In genomic region chr1:35268282-35269189, GRCh38 we compare ENCODE assay signal across 1 cellular context.
A peak's percentile ranks its signal among the peaks of the same experiment; 100 is the strongest.
TF ChIP-seq lines count a peak whose summit lies in the region.

Gene ZMYM4, plus strand, starts transcription at chr1:35268709. Its CDS starts 338 bp downstream, at chr1:35269047.

TF ChIP-seq in WTC11, 78 proteins besides CTCF, POLR2A, EP300 and RAD21 (continued from another document):
- TF ChIP-seq AFF4 (CRISPR knock-in tag; IDR thresholded peaks at IDR 0.05; ENCODE audit: borderline replicate concordance) (no peak), TCF7 (CRISPR knock-in tag; IDR thresholded peaks at IDR 0.05; ENCODE audit: low read depth) (no peak), ZBTB43 (CRISPR knock-in tag; IDR thresholded peaks at IDR 0.05) (no peak; the same call in 1 of the 2 replicates), MLX (CRISPR knock-in tag; IDR thresholded peaks at IDR 0.05) (no peak), HMGA2 (CRISPR knock-in tag; IDR thresholded peaks at IDR 0.05) (0 out of 2 replicates have a peak, but pooled peaks have one; percentile 16), NR1H2 (CRISPR knock-in tag; IDR thresholded peaks at IDR 0.05) (no peak), E2F4 (CRISPR knock-in tag; IDR thresholded peaks at IDR 0.05; ENCODE audit: borderline replicate concordance, low read depth) (no peak), CDX4 (CRISPR knock-in tag; IDR thresholded peaks at IDR 0.05; ENCODE audit: borderline replicate concordance) (no peak), JUN (CRISPR knock-in tag; IDR thresholded peaks at IDR 0.05) (no peak; the same call in 1 of the 2 replicates), TEAD4 (CRISPR knock-in tag; IDR thresholded peaks at IDR 0.05) (no peak; the same call in 1 of the 2 replicates), SP1 (CRISPR knock-in tag; conservative IDR thresholded peaks at IDR 0.05) (no peak), SMAD4 (CRISPR knock-in tag; IDR thresholded peaks at IDR 0.05) (no peak), RELA (CRISPR knock-in tag; IDR thresholded peaks at IDR 0.05; ENCODE audit: borderline replicate concordance) (no peak), CBFB (CRISPR knock-in tag; IDR thresholded peaks at IDR 0.05; ENCODE audit: low read depth) (no peak), ETV6 (CRISPR knock-in tag; IDR thresholded peaks at IDR 0.05) (peak; percentile 30; the same call in 1 of the 2 replicates), PREB (CRISPR knock-in tag; IDR thresholded peaks at IDR 0.05; ENCODE audit: borderline replicate concordance) (no peak), TEAD1 (CRISPR knock-in tag; IDR thresholded peaks at IDR 0.05) (peak; percentile 87; the same call in 1 of the 2 replicates), HMGXB4 (CRISPR knock-in tag; IDR thresholded peaks at IDR 0.05) (peak; percentile 67; the same call in 1 of the 2 replicates), GRHL2 (CRISPR knock-in tag; IDR thresholded peaks at IDR 0.05; ENCODE audit: insufficient replicate concordance, severe bottlenecking) (no peak), ZNF121 (CRISPR knock-in tag; IDR thresholded peaks at IDR 0.05) (no peak), ZNF396 (CRISPR knock-in tag; IDR thresholded peaks at IDR 0.05; ENCODE audit: borderline replicate concordance) (no peak; the same call in 1 of the 2 replicates), FOXP1 (CRISPR knock-in tag; IDR thresholded peaks at IDR 0.05; ENCODE audit: borderline replicate concordance) (peak; percentile 69; the same call in 1 of the 2 replicates), NR3C1 (CRISPR knock-in tag; conservative IDR thresholded peaks at IDR 0.05; ENCODE audit: low read depth) (no peak), JAZF1 (CRISPR knock-in tag; IDR thresholded peaks at IDR 0.05) (no peak), NFE2L1 (CRISPR knock-in tag; IDR thresholded peaks at IDR 0.05) (no peak), TP53 (CRISPR knock-in tag; IDR thresholded peaks at IDR 0.05) (no peak), PRDM15 (CRISPR knock-in tag; IDR thresholded peaks at IDR 0.05) (no peak), ARID4B (CRISPR knock-in tag; IDR thresholded peaks at IDR 0.05; ENCODE audit: borderline replicate concordance) (peak; percentile 66; the same call in 1 of the 2 replicates), AR (CRISPR knock-in tag; IDR thresholded peaks at IDR 0.05) (no peak), MYBL2 (CRISPR knock-in tag; IDR thresholded peaks at IDR 0.05) (no peak), MAX (CRISPR knock-in tag; IDR thresholded peaks at IDR 0.05) (peak; percentile 57)
